Comparison of ENCODE assay signal across 14 cellular contexts in the genomic region with DNA sequence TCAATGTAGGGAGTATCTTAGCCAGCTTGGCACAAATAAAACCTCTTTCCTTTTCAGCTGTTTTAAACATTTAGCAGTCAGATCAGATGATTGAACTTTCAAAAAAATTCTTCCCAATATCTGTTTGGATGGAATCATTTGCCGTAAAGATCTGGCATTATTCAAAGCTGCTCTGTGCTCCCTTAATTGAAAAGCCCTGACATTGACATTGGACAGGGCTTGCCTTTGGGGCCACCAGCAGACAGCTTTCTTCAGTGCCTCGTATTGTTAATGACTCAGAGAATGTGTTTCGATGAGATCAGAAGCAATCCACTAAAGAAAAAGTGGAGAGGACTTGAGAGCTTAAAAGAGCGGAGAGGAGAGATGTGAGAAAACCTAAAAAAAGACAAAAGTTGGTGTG.
"Had no signal": no experiment of that assay in that cellular context is flagged by ENCODE, and none has a peak within 500 bp of the region (broad histone marks: within the 10 kb centered on the region; RNA-seq: fewer than 3 reads in every experiment).

No MANE protein-coding gene starts in this region.

- H3K36me3 Mint-ChIP-seq: neural progenitor cell had no signal

- H3K27ac Mint-ChIP-seq: activated naive CD8-positive, alpha-beta T cell; activated T-cell treated with anti-CD3 and anti-CD28 coated beads, Interleukin-2, amount 50 U/mL, for 24 hours; neural progenitor cell had no signal

- H3K27me3 Mint-ChIP-seq: activated B cell treated with CpG ODN at 0.5 μM for 24 hours; activated naive CD8-positive, alpha-beta T cell; activated T-cell treated with anti-CD3 and anti-CD28 coated beads, Interleukin-2, amount 50 U/mL, for 24 hours had no signal

- H3K4me3 Mint-ChIP-seq: activated B cell treated with CpG ODN at 0.5 μM for 24 hours; activated naive CD8-positive, alpha-beta T cell; activated T-cell treated with anti-CD3 and anti-CD28 coated beads, Interleukin-2, amount 50 U/mL, for 24 hours; neural progenitor cell had no signal

- DNase-seq: activated B cell treated with CpG ODN at 0.5 μM for 24 hours; activated gamma-delta T cell; activated T-cell treated with anti-CD3 and anti-CD28 coated beads, Interleukin-2, amount 50 U/mL, for 24 hours; islet precursor cell; left lung; mesendoderm; pancreas; stimulated activated CD4-positive, alpha-beta T cell treated with anti-CD3 and anti-CD28 coated beads, Interleukin-15, amount 100 ng/mL, for 24 hours; stimulated activated CD4-positive, alpha-beta T cell treated with anti-CD3 and anti-CD28 coated beads, Interleukin-4, amount 100 ng/mL, for 24 hours; stomach; T-helper 1 cell; uterus had no signal

- H3K9me3 Mint-ChIP-seq: activated B cell treated with CpG ODN at 0.5 μM for 24 hours; activated T-cell treated with anti-CD3 and anti-CD28 coated beads, Interleukin-2, amount 50 U/mL, for 24 hours; neural progenitor cell had no signal

- ATAC-seq: left lung, pancreas had no signal
